Comparison of ENCODE assay signal across 8 cellular contexts in genomic region chr16:53865492-53865863, GRCh38.
DNase-seq lines count a peak whose midpoint lies in the region; ATAC-seq and TF ChIP-seq lines count a peak whose summit lies in the region.

No MANE protein-coding gene starts in this region.

- BruUV-seq in MCF 10A (replicated peaks; lab: Mats Ljungman, UMichigan), result no TSS peak

- no peak overlapping the region for H2BK12ac ChIP-seq in mesenchymal stem cell (ENCODE audit: low read length in 2 of 2)

- no peak for TF ChIP-seq CTCF in MCF 10A (IDR thresholded peaks at IDR 0.05; ENCODE audit: unreplicated experiment)
- TF ChIP-seq CTCF in BE2C (IDR thresholded peaks at IDR 0.05; ENCODE audit: low read depth, low read length), result no peak

- CTCF ChIA-PET in MCF 10A (lab: Yijun Ruan, JAX), result no interaction called here

- no peak overlapping the region for H4K91ac ChIP-seq in mesenchymal stem cell (ENCODE audit: low read length)

- H2BK15ac ChIP-seq in mesenchymal stem cell (ENCODE audit: low read depth, poor library complexity, severe bottlenecking), result no peak overlapping the region

- H3K4me3 Mint-ChIP-seq in MCF 10A (ENCODE audit: unreplicated experiment), result peak overlapping the region; percentile 0

- no peak overlapping the region for H4K8ac ChIP-seq in mesenchymal stem cell (ENCODE audit: low read length)

- peaks cover 7% of the 10 kb centered on the region for H3K79me1 ChIP-seq in mesenchymal stem cell (replicated peaks; ENCODE audit: low read length, poor library complexity, severe bottlenecking)

- no peak overlapping the region for H3K4me2 ChIP-seq in mesenchymal stem cell (ENCODE audit: low read length, poor library complexity, severe bottlenecking)

- peak; percentile 65 for DNase-seq in HT1080 (ENCODE audit: low read depth)
- peak; percentile 79 for DNase-seq in MCF 10A (ENCODE audit: unreplicated experiment)
- peak; percentile 53 for DNase-seq in mesenchymal stem cell
- DNase-seq in BE2C, result no peak
- DNase-seq in NCI-H1092 treated with DMSO at 0.1 percent for 48 hours (lab: John Stamatoyannopoulos, UW), result no peak
- no peak for DNase-seq in NK-92 (lab: John Stamatoyannopoulos, UW; ENCODE audit: unreplicated experiment)
- no peak for DNase-seq in NK-92 treated with Interleukin-12 subunit alpha and Interleukin-12 subunit beta, amount 100 ng/mL, for 24 hours (lab: John Stamatoyannopoulos, UW)

- peaks cover 7% of the 10 kb centered on the region for H3K9me3 ChIP-seq in mesenchymal stem cell (ENCODE audit: control insufficient read depth, low read length)
- no peaks in the 10 kb centered on the region for H3K9me3 ChIP-seq in BE2C

- no peak overlapping the region for H3K27ac ChIP-seq in mesenchymal stem cell (ENCODE audit: low read length, poor library complexity, severe bottlenecking)

- peaks cover 13% of the 10 kb centered on the region for H3K36me3 Mint-ChIP-seq in MCF 10A (ENCODE audit: insufficient read depth, unreplicated experiment)

- H3K36me3 ChIP-seq in mesenchymal stem cell (ENCODE audit: control insufficient read depth in 1 of 2, insufficient read depth in 2 of 2, low read depth in 1 of 2, low read length in 2 of 2), result peaks cover 0 to 17% of the 10 kb centered on the region in 2 experiments
- H3K36me3 ChIP-seq in BE2C, result no peaks in the 10 kb centered on the region; the same call in 1 of the 2 replicates

- H2BK5ac ChIP-seq in mesenchymal stem cell (ENCODE audit: low read depth, low read length, poor library complexity, severe bottlenecking), result no peak overlapping the region

- no peak overlapping the region for H3K4ac ChIP-seq in mesenchymal stem cell (ENCODE audit: low read depth in 1 of 2, low read length in 2 of 2)

- H3K4me3 ChIP-seq in mesenchymal stem cell (ENCODE audit: insufficient read depth in 1 of 2, low read depth in 1 of 2, low read length in 2 of 2), result no peak overlapping the region
- H3K4me3 ChIP-seq in BE2C (ENCODE audit: low read depth, low read length), result no peak overlapping the region

- H3K27ac Mint-ChIP-seq in MCF 10A (ENCODE audit: low read depth, unreplicated experiment), result peak overlapping the region; percentile 77

- H3K14ac ChIP-seq in mesenchymal stem cell (ENCODE audit: low read length in 2 of 2), result no peak overlapping the region

- peaks cover under 1% of the 10 kb centered on the region for H3K9me3 Mint-ChIP-seq in MCF 10A (ENCODE audit: unreplicated experiment)

- H3K18ac ChIP-seq in mesenchymal stem cell (ENCODE audit: low read depth in 1 of 2, low read length in 2 of 2), result no peak overlapping the region

- ATAC-seq in GM18870 (IDR thresholded peaks at IDR 0.05; ENCODE audit: unreplicated experiment), result peak; percentile 69

- H3K4me1 ChIP-seq in mesenchymal stem cell (ENCODE audit: control insufficient read depth, insufficient read depth, low read depth, low read length), result no peaks in the 10 kb centered on the region
- no peaks in the 10 kb centered on the region for H3K4me1 ChIP-seq in BE2C

- H3K27me3 ChIP-seq in mesenchymal stem cell (ENCODE audit: control insufficient read depth in 1 of 2, insufficient read depth in 1 of 2, low read length in 2 of 2) (no peaks in the 10 kb centered on the region), BE2C (no peaks in the 10 kb centered on the region)

- no peak overlapping the region for H2AFZ ChIP-seq in mesenchymal stem cell (ENCODE audit: low read depth, low read length)

- 0% methylated on average over 1 of the region's 1 CpG for WGBS in mesenchymal stem cell

- H2BK120ac ChIP-seq in mesenchymal stem cell (ENCODE audit: low read depth, low read length), result no peak overlapping the region

- peaks cover 36% of the 10 kb centered on the region for H3K4me1 Mint-ChIP-seq in MCF 10A (ENCODE audit: insufficient read depth, unreplicated experiment)

- H3K27me3 Mint-ChIP-seq in MCF 10A (ENCODE audit: insufficient read depth, unreplicated experiment), result no peaks in the 10 kb centered on the region

- no peak overlapping the region for H3K9ac ChIP-seq in mesenchymal stem cell (ENCODE audit: low read length)

- intact Hi-C loops in MCF 10A (cut with micrococcal nuclease), result loop anchor here (5.0 kb wide), 1 partner anchor 48 kb away; no protein-coding TSS in a partner anchor

- no peak overlapping the region for H2AK5ac ChIP-seq in mesenchymal stem cell (ENCODE audit: low read length, severe bottlenecking)

- H3K23ac ChIP-seq in mesenchymal stem cell (ENCODE audit: low read length in 2 of 2), result no peak overlapping the region

- POLR2A ChIA-PET in MCF 10A (lab: Yijun Ruan, JAX), result interaction anchor here (0.6 to 1.8 kb wide), 9 partner anchors 16 to 1076 kb away, joined by 3 to 9 read pairs (median 4); no protein-coding TSS in a partner anchor

Comparison
In these comparisons a context has a peak if more than half of its experiments do, and no peak if none do; other contexts are left out.
1. DNase-seq: peak in HT1080 (single experiment), MCF 10A (single experiment) and mesenchymal stem cell (single experiment); none in BE2C (single experiment), NCI-H1092 treated with DMSO at 0.1 percent for 48 hours (single experiment), NK-92 (single experiment) and NK-92 treated with Interleukin-12 subunit alpha and Interleukin-12 subunit beta, amount 100 ng/mL, for 24 hours (single experiment).